29 cellular contexts compared by ENCODE assay signal in the genomic region with DNA sequence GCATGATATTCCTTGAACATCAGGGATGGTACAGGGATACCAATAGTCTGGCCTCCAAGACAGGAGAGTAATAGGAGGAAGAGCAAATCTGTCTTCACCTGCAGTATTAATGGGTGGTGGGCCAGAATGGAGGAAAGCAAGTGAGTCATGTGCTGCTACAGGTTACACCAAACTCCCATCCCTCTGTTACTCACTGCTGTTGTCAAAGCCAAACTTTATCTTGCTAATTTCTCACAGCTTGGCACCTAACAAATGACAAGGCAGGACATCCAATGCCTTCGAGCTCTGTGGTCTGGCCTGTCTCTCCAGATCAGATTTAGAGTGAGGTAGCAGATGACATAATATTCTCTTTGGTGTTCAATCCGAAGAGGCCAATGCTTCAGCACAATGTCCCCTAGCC. TPM values are rescaled to one million over a fixed set of nuclear protein-coding genes. Genes with fewer than 3 reads are reported as not detected.
"Had no signal": no experiment of that assay in that cellular context is flagged by ENCODE, and none has a peak within 500 bp of the region (broad histone marks: within the 10 kb centered on the region; RNA-seq: fewer than 3 reads in every experiment).

No MANE protein-coding gene starts in this region.

- H3K9me3 Mint-ChIP-seq: nephron progenitor cell; stimulated activated naive CD8-positive, alpha-beta T cell treated with anti-CD3 and anti-CD28 coated beads, Interleukin-15, amount 100 ng/mL, for 72 hours had no signal

- H3K27ac Mint-ChIP-seq: naive thymus-derived CD4-positive, alpha-beta T cell; nephron progenitor cell; stimulated activated naive B cell treated with anti-CD40 and anti-IgM and Interleukin-4, amounts not matched to agents 10 μg/mL and 1 μg/mL and 100 μg/mL, for 72 hours; stimulated activated naive CD8-positive, alpha-beta T cell treated with anti-CD3 and anti-CD28 coated beads, Interleukin-15, amount 100 ng/mL, for 72 hours had no signal

- H3K27me3 ChIP-seq: heart left ventricle, spleen, testis, upper lobe of right lung had no signal

- H3K4me3 Mint-ChIP-seq: naive thymus-derived CD4-positive, alpha-beta T cell; nephron progenitor cell; stimulated activated naive B cell treated with anti-CD40 and anti-IgM and Interleukin-4, amounts not matched to agents 10 μg/mL and 1 μg/mL and 100 μg/mL, for 72 hours; stimulated activated naive CD8-positive, alpha-beta T cell treated with anti-CD3 and anti-CD28 coated beads, Interleukin-15, amount 100 ng/mL, for 72 hours had no signal

- DNase-seq: effector CD4-positive, alpha-beta T cell; foreskin melanocyte; heart left ventricle; hippocampal formation; left colon; left ventricle myocardium superior; mesenchymal stem cell; naive thymus-derived CD4-positive, alpha-beta T cell; nephron progenitor cell; psoas muscle; retina; spleen; stimulated activated CD4-positive, alpha-beta T cell treated with anti-CD3 and anti-CD28 coated beads, Interleukin-15, amount 100 ng/mL, for 24 hours; stimulated activated CD4-positive, alpha-beta T cell treated with anti-CD3 and anti-CD28 coated beads, Interleukin-1b, Interleukin-23, amount 100 ng/mL, for 48 hours; stimulated activated CD4-positive, alpha-beta T cell treated with anti-CD3 and anti-CD28 coated beads, Interleukin-4, amount 100 ng/mL, for 24 hours; stimulated activated naive B cell treated with anti-CD40 and anti-IgM and Interleukin-4, amounts not matched to agents 10 μg/mL and 1 μg/mL and 100 μg/mL, for 72 hours; stimulated activated naive CD8-positive, alpha-beta T cell treated with anti-CD3 and anti-CD28 coated beads, Interleukin-15, amount 100 ng/mL, for 72 hours; testis; upper lobe of right lung had no signal

- H3K9me3 ChIP-seq: heart left ventricle, psoas muscle, spleen, testis, tibial nerve, upper lobe of right lung had no signal

- H3K36me3 Mint-ChIP-seq: naive thymus-derived CD4-positive, alpha-beta T cell; stimulated activated naive B cell treated with anti-CD40 and anti-IgM and Interleukin-4, amounts not matched to agents 10 μg/mL and 1 μg/mL and 100 μg/mL, for 72 hours had no signal

- H3K27ac ChIP-seq: coronary artery, heart left ventricle, psoas muscle, spleen, testis, tibial nerve, upper lobe of right lung had no signal

- H3K4me3 ChIP-seq: coronary artery, heart left ventricle, lung, psoas muscle, spleen, testis, tibial nerve, upper lobe of right lung had no signal

- H3K36me3 ChIP-seq: heart left ventricle, spleen, tibial nerve, upper lobe of right lung had no signal

- H3K4me1 ChIP-seq: psoas muscle, testis, upper lobe of right lung had no signal

RNA-seq across cellular contexts. Expression of a gene that starts 26.8 kb away (rescaled TPM):
- total RNA-seq: dermis microvascular lymphatic vessel endothelial cell, kidney epithelial cell, mononuclear cell, osteoblast, sciatic nerve, skeletal muscle tissue, subcutaneous adipose tissue, tibial nerve, upper lobe of right lung had no signal
